ENCODE assay signal across 8 cellular contexts in genomic region chr2:111100765-111101162, GRCh38. TPM values are rescaled to one million over a fixed set of nuclear protein-coding genes. Genes with fewer than 3 reads are reported as not detected.
DNase-seq lines count a peak whose midpoint lies in the region; ATAC-seq and TF ChIP-seq lines count a peak whose summit lies in the region.

No MANE protein-coding gene starts in this region.

- TF ChIP-seq CTCF in activated B cell treated with CpG ODN at 0.5 μM for 24 hours (IDR thresholded peaks at IDR 0.05) = no peak

- no peaks in the 10 kb centered on the region for H3K36me3 Mint-ChIP-seq in activated B cell treated with CpG ODN at 0.5 μM for 24 hours (ENCODE audit: low read depth)

- no peaks in the 10 kb centered on the region for H3K9me3 ChIP-seq in HAP-1

- DNase-seq in ACHN (peak; percentile 70), activated B cell treated with CpG ODN at 0.5 μM for 24 hours (no peak), DMS114 treated with DMSO at 0.1 percent for 48 hours (lab: John Stamatoyannopoulos, UW; ENCODE audit: unreplicated experiment) (no peak), NCI-H1105 (lab: John Stamatoyannopoulos, UW) (no peak), HAP-1 (ENCODE audit: low spot score in 2 of 2) (no peak)
- peak; percentile 20 to 54 for DNase-seq in stimulated activated naive CD8-positive, alpha-beta T cell treated with anti-CD3 and anti-CD28 coated beads, Interleukin-15, amount 100 ng/mL, for 72 hours

- no peak overlapping the region for H3K4me3 ChIP-seq in HAP-1

- peaks cover 6% of the 10 kb centered on the region; the same call in 1 of the 2 replicates for H3K27me3 ChIP-seq in HAP-1 (ENCODE audit: low read depth)

- H3K4me1 Mint-ChIP-seq in activated B cell treated with CpG ODN at 0.5 μM for 24 hours = peaks cover 10% of the 10 kb centered on the region
- H3K4me1 Mint-ChIP-seq in stimulated activated naive CD8-positive, alpha-beta T cell treated with anti-CD3 and anti-CD28 coated beads, Interleukin-15, amount 100 ng/mL, for 72 hours = peaks cover 29% of the 10 kb centered on the region

- H3K9me3 Mint-ChIP-seq in activated B cell treated with CpG ODN at 0.5 μM for 24 hours = no peaks in the 10 kb centered on the region
- H3K9me3 Mint-ChIP-seq in stimulated activated naive CD8-positive, alpha-beta T cell treated with anti-CD3 and anti-CD28 coated beads, Interleukin-15, amount 100 ng/mL, for 72 hours = no peaks in the 10 kb centered on the region

- ATAC-seq in GM18873 (IDR thresholded peaks at IDR 0.05; ENCODE audit: low FRiP score, unreplicated experiment) (peak; percentile 73), HG03108 (IDR thresholded peaks at IDR 0.05; ENCODE audit: unreplicated experiment) (peak; percentile 75), activated B cell treated with CpG ODN at 0.5 μM for 24 hours (ENCODE audit: low read depth) (peak; percentile 90)
- peak; percentile 94 for ATAC-seq in stimulated activated naive CD8-positive, alpha-beta T cell treated with anti-CD3 and anti-CD28 coated beads, Interleukin-15, amount 100 ng/mL, for 72 hours

- POLR2A ChIA-PET in activated B cell treated with CpG ODN at 0.5 μM for 24 hours (lab: Charles Lee) = no interaction called here

- in situ Hi-C loops in ACHN (cut with HindIII; ENCODE audit: low pct_ligation_motif_present, low pct_unique_long_range_greater_than_20kb, low sequenced_read_pairs) (no loop called here), HAP-1 (cut with MboI; ENCODE audit: low sequenced_read_pairs) (loop anchor here (25.0 kb wide), 1 partner anchor 288 kb away; no protein-coding TSS in a partner anchor)

- no peak overlapping the region for H3K27ac Mint-ChIP-seq in activated B cell treated with CpG ODN at 0.5 μM for 24 hours
- peak overlapping the region in 1 of 2 donors; percentile 28 for H3K27ac Mint-ChIP-seq in stimulated activated naive CD8-positive, alpha-beta T cell treated with anti-CD3 and anti-CD28 coated beads, Interleukin-15, amount 100 ng/mL, for 72 hours

- intact Hi-C loops in activated B cell treated with CpG ODN at 0.5 μM for 24 hours (cut with micrococcal nuclease) = loop anchor here (2.0 to 5.0 kb wide), 2 partner anchors 20 to 43 kb away; partner anchors contain the start of gene BCL2L11

- H3K4me3 Mint-ChIP-seq in activated B cell treated with CpG ODN at 0.5 μM for 24 hours = no peak overlapping the region
- H3K4me3 Mint-ChIP-seq in stimulated activated naive CD8-positive, alpha-beta T cell treated with anti-CD3 and anti-CD28 coated beads, Interleukin-15, amount 100 ng/mL, for 72 hours = peak overlapping the region; percentile 30 to 54

- CTCF ChIA-PET in activated B cell treated with CpG ODN at 0.5 μM for 24 hours (lab: Charles Lee) = no interaction called here

- H3K4me1 ChIP-seq in HAP-1 = no peaks in the 10 kb centered on the region

- H3K27me3 Mint-ChIP-seq in activated B cell treated with CpG ODN at 0.5 μM for 24 hours = no peaks in the 10 kb centered on the region
- peaks cover 39% of the 10 kb centered on the region for H3K27me3 Mint-ChIP-seq in stimulated activated naive CD8-positive, alpha-beta T cell treated with anti-CD3 and anti-CD28 coated beads, Interleukin-15, amount 100 ng/mL, for 72 hours

- H3K36me3 ChIP-seq in HAP-1 (replicated peaks) = no peaks in the 10 kb centered on the region

RNA-seq across cellular contexts. Expression of gene BCL2L11, which starts 19.9 kb away (rescaled TPM):
- 205 and 221 TPM in 2 replicates for total RNA-seq in activated B cell treated with CpG ODN at 0.5 μM for 24 hours

Comparison
In these comparisons a context has a peak if more than half of its experiments do, and no peak if none do; other contexts are left out.
1. DNase-seq: peak in ACHN (single experiment) and stimulated activated naive CD8-positive, alpha-beta T cell treated with anti-CD3 and anti-CD28 coated beads, Interleukin-15, amount 100 ng/mL, for 72 hours (2 of 2); none in activated B cell treated with CpG ODN at 0.5 μM for 24 hours (single experiment), DMS114 treated with DMSO at 0.1 percent for 48 hours (single experiment), NCI-H1105 (single experiment) and HAP-1 (0 of 2).
2. Peak in every context shown above with its lines, with median percentiles within 50 percentile points of each other: ATAC-seq.